Comparison of ENCODE assay signal across 8 cellular contexts in the genomic region with DNA sequence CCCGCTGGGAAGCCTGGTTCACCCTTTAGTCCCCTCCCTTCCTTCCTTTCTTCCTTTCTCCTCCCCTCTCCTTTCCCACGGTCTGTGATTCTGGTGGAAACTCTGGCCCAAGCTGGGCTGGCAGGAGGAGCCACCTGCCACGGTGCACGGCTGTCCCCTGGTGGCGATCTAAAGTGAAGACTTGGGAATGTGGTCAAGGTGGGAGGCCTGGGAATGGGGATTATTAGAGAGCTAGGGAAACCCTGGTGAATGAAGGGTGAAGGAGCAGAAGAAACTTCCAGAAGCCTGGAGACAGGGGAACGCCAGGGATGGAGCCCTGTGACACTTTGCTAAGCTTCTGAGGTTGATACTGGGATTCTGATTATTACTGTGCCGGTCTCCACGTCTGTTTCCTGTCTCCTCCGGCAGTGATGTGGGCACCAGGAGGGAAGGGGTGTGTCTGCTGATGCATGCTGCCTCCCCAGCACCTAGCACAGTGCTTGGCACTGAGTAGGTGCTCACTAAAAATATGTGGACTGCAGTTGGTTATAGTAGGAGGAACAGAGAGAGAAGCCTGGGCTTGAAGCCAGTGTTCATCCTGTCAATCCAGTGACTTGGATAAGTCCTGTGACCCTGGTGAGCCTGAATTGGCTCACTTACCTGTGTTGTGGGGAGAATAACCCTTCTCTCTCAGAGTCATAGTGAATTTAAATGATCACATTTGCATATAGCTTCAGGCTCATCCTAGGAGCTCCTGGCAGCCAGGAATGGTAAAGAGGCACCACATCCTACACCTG.
DNase-seq lines count a peak whose midpoint lies in the region; ATAC-seq and TF ChIP-seq lines count a peak whose summit lies in the region.

No MANE protein-coding gene starts in this region.

- TF ChIP-seq CTCF in AG04449 (IDR thresholded peaks at IDR 0.05; ENCODE audit: insufficient read depth, low read length, missing control alignments), result peak; percentile 96
- peak; percentile 100 for TF ChIP-seq CTCF in GM23338 (conservative IDR thresholded peaks at IDR 0.05; ENCODE audit: low read depth in 2 of 2)

- no peaks in the 10 kb centered on the region for H3K27me3 ChIP-seq in GM23338 (ENCODE audit: insufficient read depth)

- H4K20me1 ChIP-seq in GM23338 (replicated peaks; ENCODE audit: insufficient read depth), result no peaks in the 10 kb centered on the region

- no peaks in the 10 kb centered on the region for H3K9me2 ChIP-seq in GM23338 (ENCODE audit: insufficient read depth)

- H3K9me3 Mint-ChIP-seq in GM23338 (no peaks in the 10 kb centered on the region), memory B cell (no peaks in the 10 kb centered on the region)

- no peaks in the 10 kb centered on the region for H3K36me3 ChIP-seq in GM23338 (ENCODE audit: insufficient read depth)

- H3K79me2 ChIP-seq in GM23338 (replicated peaks; ENCODE audit: insufficient read depth), result no peaks in the 10 kb centered on the region

- no peaks in the 10 kb centered on the region for H3K4me1 ChIP-seq in GM23338 (ENCODE audit: insufficient read depth)

- no peaks in the 10 kb centered on the region for H3F3A ChIP-seq in GM23338 (replicated peaks; ENCODE audit: low read depth)

- ATAC-seq in GM23338 (peak; percentile 93), memory B cell (ENCODE audit: low read depth) (peak; percentile 61), HG02571 (IDR thresholded peaks at IDR 0.05; ENCODE audit: unreplicated experiment) (no peak)

- POLR2A ChIA-PET in AG04449 (lab: Yijun Ruan, JAX), result interaction anchor here (0.6 to 1.1 kb wide), 3 partner anchors 107 to 161 kb away, joined by 3 to 8 read pairs (median 3); no protein-coding TSS in a partner anchor

- H3K4me1 Mint-ChIP-seq in GM23338, result no peaks in the 10 kb centered on the region; the same call in 2 of the 3 replicates
- H3K4me1 Mint-ChIP-seq in memory B cell, result peaks cover 14% of the 10 kb centered on the region

- H3K27me3 Mint-ChIP-seq in GM23338 (ENCODE audit: insufficient read depth, low read depth, poor library complexity), result peaks cover 15% of the 10 kb centered on the region
- no peaks in the 10 kb centered on the region for H3K27me3 Mint-ChIP-seq in memory B cell

- no peak for DNase-seq in AG04449 (ENCODE audit: low read depth, low spot score)
- peak; percentile 95 for DNase-seq in GM23338 (ENCODE audit: low spot score)
- peak; percentile 70 for DNase-seq in NCI-H460 (ENCODE audit: extremely low read depth, low read depth)
- DNase-seq in activated CD4-positive, alpha-beta T cell treated with anti-CD3 and anti-CD28 coated beads, Interleukin-2, amount 50 U/mL, for 48 hours, result peak; percentile 67 to 70
- peak; percentile 56 for DNase-seq in effector CD8-positive, alpha-beta T cell (lab: John Stamatoyannopoulos, UW)
- DNase-seq in memory B cell (ENCODE audit: low spot score in 2 of 2), result peak; percentile 50 to 60
- peak; percentile 47 for DNase-seq in stimulated activated CD8-positive, alpha-beta memory T cell treated with anti-CD3 and anti-CD28 coated beads, Interleukin-12 subunit alpha, Interleukin-12 subunit beta, amount 100 ng/mL, for 1 hour (ENCODE audit: low read depth)

- H3K4me3 Mint-ChIP-seq in GM23338 (no peak overlapping the region), memory B cell (no peak overlapping the region)

- H3K36me3 Mint-ChIP-seq in GM23338 (ENCODE audit: low read depth), result no peaks in the 10 kb centered on the region
- H3K36me3 Mint-ChIP-seq in memory B cell, result no peaks in the 10 kb centered on the region

- H3K4me2 ChIP-seq in GM23338, result no peak overlapping the region

- H3K4me3 ChIP-seq in AG04449 (ENCODE audit: low read depth, low read length) (no peak overlapping the region), GM23338 (no peak overlapping the region)

- H2AFZ ChIP-seq in GM23338, result no peak overlapping the region

- no peak overlapping the region for H3K27ac Mint-ChIP-seq in GM23338
- H3K27ac Mint-ChIP-seq in memory B cell, result no peak overlapping the region

- H3K27ac ChIP-seq in GM23338 (ENCODE audit: low read depth), result no peak overlapping the region

- CTCF ChIA-PET in AG04449 (lab: Yijun Ruan, JAX), result interaction anchor here (0.7 to 10.3 kb wide), 61 partner anchors 9 to 1451 kb away, joined by 3 to 405 read pairs (median 9); no protein-coding TSS in a partner anchor

TF ChIP-seq in GM23338, 12 proteins besides CTCF, POLR2A, EP300 and RAD21 (continues in another document):
- TF ChIP-seq, protein P1, sequence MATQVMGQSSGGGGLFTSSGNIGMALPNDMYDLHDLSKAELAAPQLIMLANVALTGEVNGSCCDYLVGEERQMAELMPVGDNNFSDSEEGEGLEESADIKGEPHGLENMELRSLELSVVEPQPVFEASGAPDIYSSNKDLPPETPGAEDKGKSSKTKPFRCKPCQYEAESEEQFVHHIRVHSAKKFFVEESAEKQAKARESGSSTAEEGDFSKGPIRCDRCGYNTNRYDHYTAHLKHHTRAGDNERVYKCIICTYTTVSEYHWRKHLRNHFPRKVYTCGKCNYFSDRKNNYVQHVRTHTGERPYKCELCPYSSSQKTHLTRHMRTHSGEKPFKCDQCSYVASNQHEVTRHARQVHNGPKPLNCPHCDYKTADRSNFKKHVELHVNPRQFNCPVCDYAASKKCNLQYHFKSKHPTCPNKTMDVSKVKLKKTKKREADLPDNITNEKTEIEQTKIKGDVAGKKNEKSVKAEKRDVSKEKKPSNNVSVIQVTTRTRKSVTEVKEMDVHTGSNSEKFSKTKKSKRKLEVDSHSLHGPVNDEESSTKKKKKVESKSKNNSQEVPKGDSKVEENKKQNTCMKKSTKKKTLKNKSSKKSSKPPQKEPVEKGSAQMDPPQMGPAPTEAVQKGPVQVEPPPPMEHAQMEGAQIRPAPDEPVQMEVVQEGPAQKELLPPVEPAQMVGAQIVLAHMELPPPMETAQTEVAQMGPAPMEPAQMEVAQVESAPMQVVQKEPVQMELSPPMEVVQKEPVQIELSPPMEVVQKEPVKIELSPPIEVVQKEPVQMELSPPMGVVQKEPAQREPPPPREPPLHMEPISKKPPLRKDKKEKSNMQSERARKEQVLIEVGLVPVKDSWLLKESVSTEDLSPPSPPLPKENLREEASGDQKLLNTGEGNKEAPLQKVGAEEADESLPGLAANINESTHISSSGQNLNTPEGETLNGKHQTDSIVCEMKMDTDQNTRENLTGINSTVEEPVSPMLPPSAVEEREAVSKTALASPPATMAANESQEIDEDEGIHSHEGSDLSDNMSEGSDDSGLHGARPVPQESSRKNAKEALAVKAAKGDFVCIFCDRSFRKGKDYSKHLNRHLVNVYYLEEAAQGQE (IDR thresholded peaks at IDR 0.05; ENCODE audit: unreplicated experiment), result no peak
- TF ChIP-seq CREB1 (CRISPR knock-in tag; IDR thresholded peaks at IDR 0.05; ENCODE audit: low read depth), result no peak
- no peak for TF ChIP-seq ZNF114 (CRISPR knock-in tag; IDR thresholded peaks at IDR 0.05)
- TF ChIP-seq JUNB (IDR thresholded peaks at IDR 0.05; ENCODE audit: unreplicated experiment), result no peak
- no peak for TF ChIP-seq ZNF331 (CRISPR knock-in tag; IDR thresholded peaks at IDR 0.05; ENCODE audit: low read depth)
- TF ChIP-seq, protein P2, sequence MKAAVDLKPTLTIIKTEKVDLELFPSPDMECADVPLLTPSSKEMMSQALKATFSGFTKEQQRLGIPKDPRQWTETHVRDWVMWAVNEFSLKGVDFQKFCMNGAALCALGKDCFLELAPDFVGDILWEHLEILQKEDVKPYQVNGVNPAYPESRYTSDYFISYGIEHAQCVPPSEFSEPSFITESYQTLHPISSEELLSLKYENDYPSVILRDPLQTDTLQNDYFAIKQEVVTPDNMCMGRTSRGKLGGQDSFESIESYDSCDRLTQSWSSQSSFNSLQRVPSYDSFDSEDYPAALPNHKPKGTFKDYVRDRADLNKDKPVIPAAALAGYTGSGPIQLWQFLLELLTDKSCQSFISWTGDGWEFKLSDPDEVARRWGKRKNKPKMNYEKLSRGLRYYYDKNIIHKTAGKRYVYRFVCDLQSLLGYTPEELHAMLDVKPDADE (IDR thresholded peaks at IDR 0.05), result no peak
